8 cellular contexts compared by ENCODE assay signal in the genomic region with DNA sequence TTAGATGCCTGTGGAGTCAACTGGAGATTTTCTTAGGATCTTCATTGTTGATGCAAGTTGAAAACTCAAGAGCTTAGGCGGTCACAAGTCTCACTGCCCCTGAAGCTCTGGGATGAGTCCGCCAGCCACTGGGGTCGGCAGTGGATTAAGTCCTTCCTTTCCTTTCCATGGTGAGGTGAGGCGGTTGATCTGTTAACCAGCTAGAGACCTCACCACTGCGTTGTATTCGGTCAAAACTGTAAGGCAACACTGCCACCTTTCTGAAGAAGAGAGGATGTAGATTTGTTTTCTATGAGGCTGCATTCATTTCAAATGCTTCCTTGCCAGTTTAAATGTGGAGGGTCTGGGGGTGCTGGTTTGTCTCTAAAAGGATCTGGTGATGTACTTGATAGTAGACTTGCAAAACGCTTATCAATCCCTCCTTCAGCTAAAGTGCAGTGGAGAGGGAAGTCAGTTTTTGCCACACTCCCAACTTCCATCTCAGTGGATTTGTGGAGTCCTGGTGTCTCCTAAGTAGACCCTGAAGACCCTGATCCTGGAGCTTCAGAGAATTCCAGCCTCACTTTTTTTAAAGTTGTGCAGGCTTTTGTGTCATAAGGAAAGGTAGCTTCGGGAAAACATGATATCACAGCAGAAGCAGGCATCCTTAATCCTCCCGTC. TPM values are rescaled to one million over a fixed set of nuclear protein-coding genes. Genes with fewer than 3 reads are reported as not detected.
DNase-seq lines count a peak whose midpoint lies in the region; TF ChIP-seq lines count a peak whose summit lies in the region.

No MANE protein-coding gene starts in this region.

- intact Hi-C loops in activated T-helper 2 cell treated with anti-CD3 and anti-CD28 coated beads, Interferon-gamma antibody, Interleukin-2, Interleukin-4, amounts not matched to agents 10 μg/mL and 5 μg/mL and 100 μg/mL, durations not matched to agents 14 hours and 24 hours and 36 hours (cut with micrococcal nuclease), result no loop called here

- POLR2A ChIA-PET in HEK293 (lab: Yijun Ruan, JAX), result interaction anchor here (1.2 kb wide), 1 partner anchor 364 kb away, joined by 3 read pairs; no protein-coding TSS in a partner anchor

- no peak overlapping the region for H3K27ac ChIP-seq in HEK293 (ENCODE audit: extremely low read depth, low read depth, low read length)

- peak; percentile 51; the same call in 1 of the 2 replicates for TF ChIP-seq CTCF in HEK293 (tag by site-specific recombination; IDR thresholded peaks at IDR 0.05)

- no peak overlapping the region for H3K27ac Mint-ChIP-seq in activated T-helper 2 cell treated with anti-CD3 and anti-CD28 coated beads, Interferon-gamma antibody, Interleukin-2, Interleukin-4, amounts not matched to agents 10 μg/mL and 5 μg/mL and 100 μg/mL, durations not matched to agents 14 hours and 24 hours and 36 hours

- H3K36me3 Mint-ChIP-seq in activated T-helper 2 cell treated with anti-CD3 and anti-CD28 coated beads, Interferon-gamma antibody, Interleukin-2, Interleukin-4, amounts not matched to agents 10 μg/mL and 5 μg/mL and 100 μg/mL, durations not matched to agents 14 hours and 24 hours and 36 hours (ENCODE audit: low read depth), result no peaks in the 10 kb centered on the region

- CTCF ChIA-PET in HEK293 (lab: Yijun Ruan, JAX), result interaction anchor here (0.6 to 7.1 kb wide), 63 partner anchors 9 to 661 kb away, joined by 3 to 133 read pairs (median 4); no protein-coding TSS in a partner anchor

- no peak overlapping the region for H3K4me3 Mint-ChIP-seq in activated T-helper 2 cell treated with anti-CD3 and anti-CD28 coated beads, Interferon-gamma antibody, Interleukin-2, Interleukin-4, amounts not matched to agents 10 μg/mL and 5 μg/mL and 100 μg/mL, durations not matched to agents 14 hours and 24 hours and 36 hours (ENCODE audit: low read depth)

- H3K9me3 ChIP-seq in HEK293 (ENCODE audit: control insufficient read depth, insufficient read depth, low read depth, low read length), result no peaks in the 10 kb centered on the region

- H3K36me3 ChIP-seq in HEK293 (ENCODE audit: control insufficient read depth in 2 of 2, insufficient read depth in 1 of 2, low read length in 2 of 2), result no peaks in the 10 kb centered on the region

- no peak overlapping the region for H3K4me3 ChIP-seq in HEK293 (ENCODE audit: low read depth, low read length)

- H3K9me3 Mint-ChIP-seq in activated T-helper 2 cell treated with anti-CD3 and anti-CD28 coated beads, Interferon-gamma antibody, Interleukin-2, Interleukin-4, amounts not matched to agents 10 μg/mL and 5 μg/mL and 100 μg/mL, durations not matched to agents 14 hours and 24 hours and 36 hours, result no peaks in the 10 kb centered on the region

- H3K4me1 Mint-ChIP-seq in activated T-helper 2 cell treated with anti-CD3 and anti-CD28 coated beads, Interferon-gamma antibody, Interleukin-2, Interleukin-4, amounts not matched to agents 10 μg/mL and 5 μg/mL and 100 μg/mL, durations not matched to agents 14 hours and 24 hours and 36 hours (ENCODE audit: low read depth), result no peaks in the 10 kb centered on the region

- H3K27me3 Mint-ChIP-seq in activated T-helper 2 cell treated with anti-CD3 and anti-CD28 coated beads, Interferon-gamma antibody, Interleukin-2, Interleukin-4, amounts not matched to agents 10 μg/mL and 5 μg/mL and 100 μg/mL, durations not matched to agents 14 hours and 24 hours and 36 hours (ENCODE audit: low read depth), result peaks cover 24% of the 10 kb centered on the region

- DNase-seq in AG08395 (ENCODE audit: low spot score) (peak; percentile 47), amniotic epithelial cell (ENCODE audit: low read depth) (peak; percentile 48), iPS-NIHi7 (ENCODE audit: extremely low spot score) (peak; percentile 68), superior temporal gyrus (ENCODE audit: extremely low spot score) (peak; percentile 62), AML-193 (lab: John Stamatoyannopoulos, UW) (no peak), NCI-H1092 (lab: John Stamatoyannopoulos, UW) (no peak)
- DNase-seq in activated T-helper 2 cell treated with anti-CD3 and anti-CD28 coated beads, Interferon-gamma antibody, Interleukin-2, Interleukin-4, amounts not matched to agents 10 μg/mL and 5 μg/mL and 100 μg/mL, durations not matched to agents 14 hours and 24 hours and 36 hours (ENCODE audit: low spot score), result no peak

- 0 out of 2 replicates have a peak, but pooled peaks cover 5% of the 10 kb centered on the region for H3K4me1 ChIP-seq in HEK293 (ENCODE audit: control insufficient read depth, insufficient read depth, low read length)

TF ChIP-seq in HEK293, 187 proteins besides CTCF, POLR2A, EP300 and RAD21:
- TF ChIP-seq ZNF623 (tag by site-specific recombination; IDR thresholded peaks at IDR 0.05), result no peak
- no peak for TF ChIP-seq ZNF585B (tag by site-specific recombination; IDR thresholded peaks at IDR 0.05)
- TF ChIP-seq ZNF677 (tag by site-specific recombination; IDR thresholded peaks at IDR 0.05), result no peak
- 0 out of 2 replicates have a peak, but pooled peaks have one; percentile 32 for TF ChIP-seq ZNF660 (tag by site-specific recombination; IDR thresholded peaks at IDR 0.05)
- no peak for TF ChIP-seq IKZF3 (tag by site-specific recombination; IDR thresholded peaks at IDR 0.05)
- TF ChIP-seq, protein P1, sequence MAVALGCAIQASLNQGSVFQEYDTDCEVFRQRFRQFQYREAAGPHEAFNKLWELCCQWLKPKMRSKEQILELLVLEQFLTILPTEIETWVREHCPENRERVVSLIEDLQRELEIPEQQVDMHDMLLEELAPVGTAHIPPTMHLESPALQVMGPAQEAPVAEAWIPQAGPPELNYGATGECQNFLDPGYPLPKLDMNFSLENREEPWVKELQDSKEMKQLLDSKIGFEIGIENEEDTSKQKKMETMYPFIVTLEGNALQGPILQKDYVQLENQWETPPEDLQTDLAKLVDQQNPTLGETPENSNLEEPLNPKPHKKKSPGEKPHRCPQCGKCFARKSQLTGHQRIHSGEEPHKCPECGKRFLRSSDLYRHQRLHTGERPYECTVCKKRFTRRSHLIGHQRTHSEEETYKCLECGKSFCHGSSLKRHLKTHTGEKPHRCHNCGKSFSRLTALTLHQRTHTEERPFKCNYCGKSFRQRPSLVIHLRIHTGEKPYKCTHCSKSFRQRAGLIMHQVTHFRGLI (tag by site-specific recombination; IDR thresholded peaks at IDR 0.05), result no peak
- peak; percentile 76 for TF ChIP-seq ZNF654 (tag by site-specific recombination; IDR thresholded peaks at IDR 0.05; ENCODE audit: low read depth)
- TF ChIP-seq, protein P2, sequence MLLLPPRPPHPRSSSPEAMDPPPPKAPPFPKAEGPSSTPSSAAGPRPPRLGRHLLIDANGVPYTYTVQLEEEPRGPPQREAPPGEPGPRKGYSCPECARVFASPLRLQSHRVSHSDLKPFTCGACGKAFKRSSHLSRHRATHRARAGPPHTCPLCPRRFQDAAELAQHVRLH (tag by site-specific recombination; IDR thresholded peaks at IDR 0.05), result no peak

RNA-seq across cellular contexts. Expression of a gene that starts 1.7 kb away (rescaled TPM):
- not detected in 2 replicates for total RNA-seq in activated T-helper 2 cell treated with anti-CD3 and anti-CD28 coated beads, Interferon-gamma antibody, Interleukin-2, Interleukin-4, amounts not matched to agents 10 μg/mL and 5 μg/mL and 100 μg/mL, durations not matched to agents 14 hours and 24 hours and 36 hours

Comparison
In these comparisons a context has a peak if more than half of its experiments do, and no peak if none do; other contexts are left out.
1. DNase-seq: peak in AG08395 (single experiment), amniotic epithelial cell (single experiment), iPS-NIHi7 (single experiment) and superior temporal gyrus (single experiment); none in activated T-helper 2 cell treated with anti-CD3 and anti-CD28 coated beads, Interferon-gamma antibody, Interleukin-2, Interleukin-4, amounts not matched to agents 10 μg/mL and 5 μg/mL and 100 μg/mL, durations not matched to agents 14 hours and 24 hours and 36 hours (single experiment), AML-193 (0 of 2) and NCI-H1092 (single experiment).